Comparison of ENCODE assay signal across 8 cellular contexts in genomic region chr10:96830511-96831199, GRCh38. TPM values are rescaled to one million over a fixed set of nuclear protein-coding genes. Genes with fewer than 3 reads are reported as not detected.
DNase-seq lines count a peak whose midpoint lies in the region; ATAC-seq, FAIRE-seq and TF ChIP-seq lines count a peak whose summit lies in the region.

No MANE protein-coding gene starts in this region.

- H2AFZ ChIP-seq in PC-9, result no peak overlapping the region

- H3K36me3 ChIP-seq in PC-9 (ENCODE audit: low read depth) (no peaks in the 10 kb centered on the region), gastroesophageal sphincter (no peaks in the 10 kb centered on the region), psoas muscle (ENCODE audit: insufficient read depth in 1 of 2, low read depth in 1 of 2) (no peaks in the 10 kb centered on the region)

- peak; percentile 55 for TF ChIP-seq CTCF in Calu3 (IDR thresholded peaks at IDR 0.05; ENCODE audit: unreplicated experiment)
- peak; percentile 76 for TF ChIP-seq CTCF in PC-9 (conservative IDR thresholded peaks at IDR 0.05)
- peak; percentile 75 to 88 (median 84) for TF ChIP-seq CTCF in gastroesophageal sphincter (IDR thresholded peaks at IDR 0.05)
- TF ChIP-seq CTCF in psoas muscle (IDR thresholded peaks at IDR 0.05), result peak; percentile 76

- POLR2A ChIA-PET in PC-9 (lab: Charles Lee; ENCODE audit: unreplicated experiment), result no interaction called here

- H3K27me3 Mint-ChIP-seq in Calu3 (ENCODE audit: unreplicated experiment), result no peaks in the 10 kb centered on the region

- TF ChIP-seq POLR2A in gastroesophageal sphincter (IDR thresholded peaks at IDR 0.05), result no peak

- H3K9me3 Mint-ChIP-seq in Calu3 (ENCODE audit: low read depth, unreplicated experiment), result no peaks in the 10 kb centered on the region

- H3K79me2 ChIP-seq in PC-9 (ENCODE audit: low read depth), result peaks cover 29% of the 10 kb centered on the region

- H3K4me2 ChIP-seq in PC-9, result peak overlapping the region; percentile 76

- no peak for TF ChIP-seq EP300 in gastroesophageal sphincter (IDR thresholded peaks at IDR 0.05)

- peaks cover 40% of the 10 kb centered on the region for H3K36me3 Mint-ChIP-seq in Calu3 (ENCODE audit: insufficient read depth, unreplicated experiment)

- peak overlapping the region; percentile 90 for H3K27ac Mint-ChIP-seq in Calu3 (ENCODE audit: unreplicated experiment)

- H3K4me1 Mint-ChIP-seq in Calu3 (ENCODE audit: low read depth, unreplicated experiment), result peaks cover 12% of the 10 kb centered on the region

- no peak for ATAC-seq in gastroesophageal sphincter
- ATAC-seq in psoas muscle, result no peak
- no peak for ATAC-seq in GM18498 (IDR thresholded peaks at IDR 0.05; ENCODE audit: unreplicated experiment)

- peak overlapping the region; percentile 92 for H3K4me3 Mint-ChIP-seq in Calu3 (ENCODE audit: low read depth, unreplicated experiment)

- H3K9me2 ChIP-seq in PC-9 (ENCODE audit: insufficient read depth), result no peaks in the 10 kb centered on the region

- intact Hi-C loops in Calu3 (cut with micrococcal nuclease; ENCODE audit: unreplicated experiment), result loop anchor here (1.0 to 10.0 kb wide), 3 partner anchors 65 to 456 kb away; no protein-coding TSS in a partner anchor
- intact Hi-C loops in PC-9 (cut with micrococcal nuclease; ENCODE audit: unreplicated experiment), result loop anchor here (2.0 to 5.0 kb wide), 3 partner anchors 190 to 243 kb away; partner anchors contain the start of gene TM9SF3
- intact Hi-C loops in psoas muscle (cut with DNase I), result loop anchor here (2.0 to 10.0 kb wide), 7 partner anchors 63 to 436 kb away; no protein-coding TSS in a partner anchor

- no peaks in the 10 kb centered on the region; the same call in 1 of the 2 replicates for H4K20me1 ChIP-seq in PC-9 (ENCODE audit: insufficient read depth)

- H3K4me1 ChIP-seq in PC-9 (replicated peaks; ENCODE audit: insufficient read depth), result peaks cover 13% of the 10 kb centered on the region
- peaks cover 0 to 40% (median 3%) of the 10 kb centered on the region in 3 donors for H3K4me1 ChIP-seq in gastroesophageal sphincter
- H3K4me1 ChIP-seq in psoas muscle, result peaks cover 14% of the 10 kb centered on the region

- peaks cover 15% of the 10 kb centered on the region for H3F3A ChIP-seq in PC-9 (ENCODE audit: insufficient read depth, low read depth)

- no TSS peak for BruUV-seq in Calu3 (replicated peaks; lab: Mats Ljungman, UMichigan)
- BruUV-seq in PC-9 (replicated peaks; lab: Mats Ljungman, UMichigan), result no TSS peak

- CTCF ChIA-PET in Calu3 (lab: Charles Lee) (no interaction called here), PC-9 (lab: Charles Lee) (no interaction called here)

- no peak for FAIRE-seq in urothelium cell line (lab: Jason Lieb, UNC)

- peak overlapping the region; percentile 87; the same call in 1 of the 2 replicates for H3K27ac ChIP-seq in PC-9
- H3K27ac ChIP-seq in gastroesophageal sphincter, result peak overlapping the region; percentile 88 to 99 (median 97)
- peak overlapping the region; percentile 94 for H3K27ac ChIP-seq in psoas muscle

- H3K4me3 ChIP-seq in PC-9 (no peak overlapping the region), gastroesophageal sphincter (no peak overlapping the region), psoas muscle (peak overlapping the region; percentile 87)

- DNase-seq in Calu3 (peak; percentile 81), HT-29 (ENCODE audit: low spot score) (peak; percentile 93), PC-9 (peak; percentile 52 to 54), psoas muscle (peak in 1 of 2 donors; percentile 24), urothelium cell line (ENCODE audit: low spot score) (peak; percentile 50)
- peak; percentile 60 to 64 for DNase-seq in activated T-helper 1 cell treated with anti-CD3 and anti-CD28 coated beads, Interleukin-2, amount 50 U/mL, for 16 hours (ENCODE audit: low read depth in 1 of 2, low spot score in 1 of 2)

- 32 to 40% methylated on average over 15 to 17 of the region's 17 CpGs for WGBS in gastroesophageal sphincter (ENCODE audit: low coverage in 1 of 2), 2 donors
- 48 to 56% (median 52%) methylated on average over 17 of the region's 17 CpGs for WGBS in psoas muscle, 3 donors

- H3K9me3 ChIP-seq in PC-9 (ENCODE audit: insufficient read depth, low read depth) (no peaks in the 10 kb centered on the region), gastroesophageal sphincter (no peaks in the 10 kb centered on the region), psoas muscle (no peaks in the 10 kb centered on the region)

- no peaks in the 10 kb centered on the region for H3K27me3 ChIP-seq in PC-9 (ENCODE audit: insufficient read depth, low read depth)
- H3K27me3 ChIP-seq in gastroesophageal sphincter, result no peaks in the 10 kb centered on the region
- no peaks in the 10 kb centered on the region for H3K27me3 ChIP-seq in psoas muscle (ENCODE audit: insufficient read depth in 3 of 3, low read length in 2 of 3)

RNA-seq across cellular contexts. Expression of gene LCOR, which starts 1.4 kb away (rescaled TPM):
- total RNA-seq in Calu3 (2022) (50.1 and 52.8 TPM in 2 replicates), PC-9 (2021) (28.1 and 36.4 TPM in 2 replicates), gastroesophageal sphincter (100 to 1,000 TPM in 1 of 4 donors, 10 to 100 TPM in 3; 22.3 to 220 (median 38.5) TPM), psoas muscle (10 to 100 TPM; 13.6 to 30.4 (median 17.0) TPM)
- total RNA-seq in HT-29 (2014; rRNA removed; shearing (Covaris generic)), result 20.2 and 25.3 TPM in 2 replicates
- 10 to 100 TPM in 1 of 3 donors, 1 to 10 TPM in 2; 1.7 to 11.5 (median 6.2) TPM for polyA plus RNA-seq in psoas muscle
